1 cellular context compared by ENCODE assay signal in the genomic region with DNA sequence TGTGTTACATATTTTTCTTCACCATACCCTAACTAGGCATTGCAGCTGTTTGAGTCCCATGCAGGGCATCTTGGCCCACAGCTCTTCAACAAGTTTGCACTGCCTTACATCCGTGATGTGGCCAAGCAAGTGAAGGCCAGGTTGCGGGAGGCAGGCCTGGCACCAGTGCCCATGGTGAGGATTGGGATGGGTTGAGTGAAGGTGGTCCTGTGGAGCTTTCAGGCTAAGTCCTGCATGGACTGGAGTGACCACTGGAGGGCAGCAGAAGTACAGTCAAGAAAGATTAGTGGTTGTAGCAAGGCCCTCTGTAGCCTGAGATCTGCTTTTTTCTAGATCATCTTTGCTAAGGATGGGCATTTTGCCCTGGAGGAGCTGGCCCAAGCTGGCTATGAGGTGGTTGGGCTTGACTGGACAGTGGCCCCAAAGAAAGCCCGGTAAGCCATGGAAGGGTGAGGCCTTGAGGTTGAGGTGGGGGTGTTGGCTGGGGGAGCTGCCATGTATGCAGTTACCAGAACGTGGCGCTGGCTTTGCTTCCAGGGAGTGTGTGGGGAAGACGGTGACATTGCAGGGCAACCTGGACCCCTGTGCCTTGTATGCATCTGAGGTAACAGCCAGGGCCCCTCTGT.
TF ChIP-seq lines count a peak whose summit lies in the region.

No MANE protein-coding gene starts in this region.

TF ChIP-seq in K562, 482 proteins besides CTCF, POLR2A, EP300 and RAD21 (continued from another document and continues in another):
- TF ChIP-seq SRSF1 (IDR thresholded peaks at IDR 0.05; ENCODE audit: low read depth, low read length) = no peak
- TF ChIP-seq ZC3H4 (CRISPR knock-in tag; IDR thresholded peaks at IDR 0.05; ENCODE audit: borderline replicate concordance) = no peak
- TF ChIP-seq, protein P1, sequence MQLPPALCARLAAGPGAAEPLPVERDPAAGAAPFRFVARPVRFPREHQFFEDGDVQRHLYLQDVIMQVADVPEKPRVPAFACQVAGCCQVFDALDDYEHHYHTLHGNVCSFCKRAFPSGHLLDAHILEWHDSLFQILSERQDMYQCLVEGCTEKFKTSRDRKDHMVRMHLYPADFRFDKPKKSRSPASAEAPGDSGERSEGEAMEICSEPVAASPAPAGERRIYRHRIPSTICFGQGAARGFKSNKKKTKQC (CRISPR knock-in tag; IDR thresholded peaks at IDR 0.05) = no peak
- no peak for TF ChIP-seq ZNF277 (CRISPR knock-in tag; IDR thresholded peaks at IDR 0.05; ENCODE audit: borderline replicate concordance)
- TF ChIP-seq, protein P2, sequence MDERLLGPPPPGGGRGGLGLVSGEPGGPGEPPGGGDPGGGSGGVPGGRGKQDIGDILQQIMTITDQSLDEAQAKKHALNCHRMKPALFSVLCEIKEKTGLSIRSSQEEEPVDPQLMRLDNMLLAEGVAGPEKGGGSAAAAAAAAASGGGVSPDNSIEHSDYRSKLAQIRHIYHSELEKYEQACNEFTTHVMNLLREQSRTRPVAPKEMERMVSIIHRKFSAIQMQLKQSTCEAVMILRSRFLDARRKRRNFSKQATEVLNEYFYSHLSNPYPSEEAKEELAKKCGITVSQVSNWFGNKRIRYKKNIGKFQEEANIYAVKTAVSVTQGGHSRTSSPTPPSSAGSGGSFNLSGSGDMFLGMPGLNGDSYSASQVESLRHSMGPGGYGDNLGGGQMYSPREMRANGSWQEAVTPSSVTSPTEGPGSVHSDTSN (CRISPR knock-in tag; IDR thresholded peaks at IDR 0.05; ENCODE audit: low read depth) = no peak
- TF ChIP-seq, protein P2 (tag; conservative IDR thresholded peaks at IDR 0.05; ENCODE audit: low read depth) = no peak
- no peak for TF ChIP-seq MYBL2 (IDR thresholded peaks at IDR 0.05; ENCODE audit: low read depth)
- TF ChIP-seq MYBL2 (CRISPR knock-in tag; IDR thresholded peaks at IDR 0.05; ENCODE audit: borderline replicate concordance) = no peak
- no peak for TF ChIP-seq JUNB (CRISPR knock-in tag; conservative IDR thresholded peaks at IDR 0.05)
- no peak; the same call in 1 of the 2 replicates for TF ChIP-seq MEF2D (tag; conservative IDR thresholded peaks at IDR 0.05; ENCODE audit: low read depth)
- no peak for TF ChIP-seq ATF4 (CRISPR knock-in tag; IDR thresholded peaks at IDR 0.05)
- no peak for TF ChIP-seq POU5F1 (IDR thresholded peaks at IDR 0.05; ENCODE audit: borderline replicate concordance, low read depth, low read length, partially characterized antibody)
- TF ChIP-seq BDP1 (IDR thresholded peaks at IDR 0.05; ENCODE audit: insufficient read depth, insufficient read length) = no peak
- no peak for TF ChIP-seq SPI1 (IDR thresholded peaks at IDR 0.05; ENCODE audit: borderline replicate concordance, low read depth, low read length)
- 0 out of 2 replicates have a peak, but pooled peaks have one; percentile 27 for TF ChIP-seq EHMT2 (IDR thresholded peaks at IDR 0.05)
- no peak for TF ChIP-seq ZNF184 (CRISPR knock-in tag; IDR thresholded peaks at IDR 0.05)
- no peak for TF ChIP-seq BRD4 (IDR thresholded peaks at IDR 0.05)
- peak; percentile 13; the same call in 1 of the 2 replicates for TF ChIP-seq SUPT5H (IDR thresholded peaks at IDR 0.05)
- TF ChIP-seq, protein P3, sequence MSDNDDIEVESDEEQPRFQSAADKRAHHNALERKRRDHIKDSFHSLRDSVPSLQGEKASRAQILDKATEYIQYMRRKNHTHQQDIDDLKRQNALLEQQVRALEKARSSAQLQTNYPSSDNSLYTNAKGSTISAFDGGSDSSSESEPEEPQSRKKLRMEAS (CRISPR knock-in tag; IDR thresholded peaks at IDR 0.05) = no peak
- no peak for TF ChIP-seq MECOM (CRISPR knock-in tag; IDR thresholded peaks at IDR 0.05)
- TF ChIP-seq ATF1 (CRISPR knock-in tag; IDR thresholded peaks at IDR 0.05) = no peak
- peak; percentile 42; the same call in 1 of the 2 replicates for TF ChIP-seq ATF1 (tag; IDR thresholded peaks at IDR 0.05)
- TF ChIP-seq, protein P4, sequence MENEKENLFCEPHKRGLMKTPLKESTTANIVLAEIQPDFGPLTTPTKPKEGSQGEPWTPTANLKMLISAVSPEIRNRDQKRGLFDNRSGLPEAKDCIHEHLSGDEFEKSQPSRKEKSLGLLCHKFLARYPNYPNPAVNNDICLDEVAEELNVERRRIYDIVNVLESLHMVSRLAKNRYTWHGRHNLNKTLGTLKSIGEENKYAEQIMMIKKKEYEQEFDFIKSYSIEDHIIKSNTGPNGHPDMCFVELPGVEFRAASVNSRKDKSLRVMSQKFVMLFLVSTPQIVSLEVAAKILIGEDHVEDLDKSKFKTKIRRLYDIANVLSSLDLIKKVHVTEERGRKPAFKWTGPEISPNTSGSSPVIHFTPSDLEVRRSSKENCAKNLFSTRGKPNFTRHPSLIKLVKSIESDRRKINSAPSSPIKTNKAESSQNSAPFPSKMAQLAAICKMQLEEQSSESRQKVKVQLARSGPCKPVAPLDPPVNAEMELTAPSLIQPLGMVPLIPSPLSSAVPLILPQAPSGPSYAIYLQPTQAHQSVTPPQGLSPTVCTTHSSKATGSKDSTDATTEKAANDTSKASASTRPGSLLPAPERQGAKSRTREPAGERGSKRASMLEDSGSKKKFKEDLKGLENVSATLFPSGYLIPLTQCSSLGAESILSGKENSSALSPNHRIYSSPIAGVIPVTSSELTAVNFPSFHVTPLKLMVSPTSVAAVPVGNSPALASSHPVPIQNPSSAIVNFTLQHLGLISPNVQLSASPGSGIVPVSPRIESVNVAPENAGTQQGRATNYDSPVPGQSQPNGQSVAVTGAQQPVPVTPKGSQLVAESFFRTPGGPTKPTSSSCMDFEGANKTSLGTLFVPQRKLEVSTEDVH (IDR thresholded peaks at IDR 0.05; ENCODE audit: low read depth, partially characterized antibody) = no peak
- TF ChIP-seq ZNF431 (CRISPR knock-in tag; IDR thresholded peaks at IDR 0.05) = 0 out of 2 replicates have a peak, but pooled peaks have one; percentile 23
- no peak for TF ChIP-seq FOXA3 (CRISPR knock-in tag; conservative IDR thresholded peaks at IDR 0.05 in 1 of 2, IDR thresholded peaks at IDR 0.05 in 1 of 2)
- no peak for TF ChIP-seq ELF1 (tag; IDR thresholded peaks at IDR 0.05)
- TF ChIP-seq, protein P5, sequence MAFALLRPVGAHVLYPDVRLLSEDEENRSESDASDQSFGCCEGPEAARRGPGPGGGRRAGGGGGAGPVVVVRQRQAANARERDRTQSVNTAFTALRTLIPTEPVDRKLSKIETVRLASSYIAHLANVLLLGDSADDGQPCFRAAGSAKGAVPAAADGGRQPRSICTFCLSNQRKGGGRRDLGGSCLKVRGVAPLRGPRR (CRISPR knock-in tag; IDR thresholded peaks at IDR 0.05) = no peak
- TF ChIP-seq, protein P6, sequence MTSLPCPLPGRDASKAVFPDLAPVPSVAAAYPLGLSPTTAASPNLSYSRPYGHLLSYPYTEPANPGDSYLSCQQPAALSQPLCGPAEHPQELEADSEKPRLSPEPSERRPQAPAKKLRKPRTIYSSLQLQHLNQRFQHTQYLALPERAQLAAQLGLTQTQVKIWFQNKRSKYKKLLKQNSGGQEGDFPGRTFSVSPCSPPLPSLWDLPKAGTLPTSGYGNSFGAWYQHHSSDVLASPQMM (CRISPR knock-in tag; IDR thresholded peaks at IDR 0.05) = no peak
- no peak for TF ChIP-seq E2F1 (CRISPR knock-in tag; IDR thresholded peaks at IDR 0.05)
- TF ChIP-seq SMARCE1 (IDR thresholded peaks at IDR 0.05) = no peak
- TF ChIP-seq ZNF354B (CRISPR knock-in tag; IDR thresholded peaks at IDR 0.05) = no peak
- no peak for TF ChIP-seq U2AF1 (optimal IDR thresholded peaks at IDR 0.05; ENCODE audit: low read depth, low read length)
- no peak for TF ChIP-seq KAT2B (IDR thresholded peaks at IDR 0.05; ENCODE audit: low read depth, low read length)
- TF ChIP-seq ZNF561 (CRISPR knock-in tag; conservative IDR thresholded peaks at IDR 0.05) = no peak
- no peak for TF ChIP-seq NR1H2 (CRISPR knock-in tag; IDR thresholded peaks at IDR 0.05)
- TF ChIP-seq ZNF780A (CRISPR knock-in tag; IDR thresholded peaks at IDR 0.05) = no peak
- TF ChIP-seq, protein P7, sequence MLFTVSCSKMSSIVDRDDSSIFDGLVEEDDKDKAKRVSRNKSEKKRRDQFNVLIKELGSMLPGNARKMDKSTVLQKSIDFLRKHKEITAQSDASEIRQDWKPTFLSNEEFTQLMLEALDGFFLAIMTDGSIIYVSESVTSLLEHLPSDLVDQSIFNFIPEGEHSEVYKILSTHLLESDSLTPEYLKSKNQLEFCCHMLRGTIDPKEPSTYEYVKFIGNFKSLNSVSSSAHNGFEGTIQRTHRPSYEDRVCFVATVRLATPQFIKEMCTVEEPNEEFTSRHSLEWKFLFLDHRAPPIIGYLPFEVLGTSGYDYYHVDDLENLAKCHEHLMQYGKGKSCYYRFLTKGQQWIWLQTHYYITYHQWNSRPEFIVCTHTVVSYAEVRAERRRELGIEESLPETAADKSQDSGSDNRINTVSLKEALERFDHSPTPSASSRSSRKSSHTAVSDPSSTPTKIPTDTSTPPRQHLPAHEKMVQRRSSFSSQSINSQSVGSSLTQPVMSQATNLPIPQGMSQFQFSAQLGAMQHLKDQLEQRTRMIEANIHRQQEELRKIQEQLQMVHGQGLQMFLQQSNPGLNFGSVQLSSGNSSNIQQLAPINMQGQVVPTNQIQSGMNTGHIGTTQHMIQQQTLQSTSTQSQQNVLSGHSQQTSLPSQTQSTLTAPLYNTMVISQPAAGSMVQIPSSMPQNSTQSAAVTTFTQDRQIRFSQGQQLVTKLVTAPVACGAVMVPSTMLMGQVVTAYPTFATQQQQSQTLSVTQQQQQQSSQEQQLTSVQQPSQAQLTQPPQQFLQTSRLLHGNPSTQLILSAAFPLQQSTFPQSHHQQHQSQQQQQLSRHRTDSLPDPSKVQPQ (CRISPR knock-in tag; IDR thresholded peaks at IDR 0.05; ENCODE audit: borderline replicate concordance) = no peak
- TF ChIP-seq ZBTB8A (IDR thresholded peaks at IDR 0.05; ENCODE audit: partially characterized antibody) = no peak
- TF ChIP-seq ZNF282 (CRISPR knock-in tag; IDR thresholded peaks at IDR 0.05) = 0 out of 2 replicates have a peak, but pooled peaks have one; percentile 54
- TF ChIP-seq NKRF (IDR thresholded peaks at IDR 0.05; ENCODE audit: borderline replicate concordance) = no peak; the same call in 1 of the 2 replicates
- TF ChIP-seq ZNF668 (CRISPR knock-in tag; IDR thresholded peaks at IDR 0.05) = no peak
- no peak for TF ChIP-seq MEF2A (IDR thresholded peaks at IDR 0.05; ENCODE audit: control insufficient read depth, low read depth, low read length)
- no peak for TF ChIP-seq HEY1 (CRISPR knock-in tag; IDR thresholded peaks at IDR 0.05; ENCODE audit: borderline replicate concordance)
- TF ChIP-seq MED1 (CRISPR knock-in tag; IDR thresholded peaks at IDR 0.05; ENCODE audit: borderline replicate concordance) = no peak
- TF ChIP-seq, protein P8, sequence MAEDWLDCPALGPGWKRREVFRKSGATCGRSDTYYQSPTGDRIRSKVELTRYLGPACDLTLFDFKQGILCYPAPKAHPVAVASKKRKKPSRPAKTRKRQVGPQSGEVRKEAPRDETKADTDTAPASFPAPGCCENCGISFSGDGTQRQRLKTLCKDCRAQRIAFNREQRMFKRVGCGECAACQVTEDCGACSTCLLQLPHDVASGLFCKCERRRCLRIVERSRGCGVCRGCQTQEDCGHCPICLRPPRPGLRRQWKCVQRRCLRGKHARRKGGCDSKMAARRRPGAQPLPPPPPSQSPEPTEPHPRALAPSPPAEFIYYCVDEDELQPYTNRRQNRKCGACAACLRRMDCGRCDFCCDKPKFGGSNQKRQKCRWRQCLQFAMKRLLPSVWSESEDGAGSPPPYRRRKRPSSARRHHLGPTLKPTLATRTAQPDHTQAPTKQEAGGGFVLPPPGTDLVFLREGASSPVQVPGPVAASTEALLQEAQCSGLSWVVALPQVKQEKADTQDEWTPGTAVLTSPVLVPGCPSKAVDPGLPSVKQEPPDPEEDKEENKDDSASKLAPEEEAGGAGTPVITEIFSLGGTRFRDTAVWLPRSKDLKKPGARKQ (CRISPR knock-in tag; IDR thresholded peaks at IDR 0.05) = no peak
- peak; percentile 39; the same call in 1 of the 2 replicates for TF ChIP-seq SOX6 (IDR thresholded peaks at IDR 0.05)
